Comparison of ENCODE assay signal across 14 cellular contexts in the genomic region with DNA sequence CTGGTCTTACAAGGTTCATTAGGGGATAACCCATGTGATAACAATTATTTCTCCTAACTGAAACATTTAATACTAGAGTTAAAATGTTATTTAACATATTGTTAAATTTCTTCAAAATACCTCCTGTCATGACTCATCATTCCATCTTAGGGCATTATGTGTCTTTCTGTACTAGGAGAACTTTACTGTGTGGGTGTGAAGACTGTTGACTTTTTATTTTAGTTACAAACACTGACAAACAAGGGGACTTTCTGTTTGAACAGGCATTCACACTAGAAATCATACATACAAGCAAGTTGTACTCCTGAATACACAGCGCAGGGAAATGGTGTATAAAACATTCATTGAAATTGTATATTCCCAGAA.
DNase-seq lines count a peak whose midpoint lies in the region; ATAC-seq and TF ChIP-seq lines count a peak whose summit lies in the region.
"Had no signal": no experiment of that assay in that cellular context is flagged by ENCODE, and none has a peak within 500 bp of the region (broad histone marks: within the 10 kb centered on the region; RNA-seq: fewer than 3 reads in every experiment).

No MANE protein-coding gene starts in this region.

- H3K9me2 ChIP-seq in Karpas-422 (replicated peaks; ENCODE audit: insufficient read depth, low read length): no peaks in the 10 kb centered on the region

- ATAC-seq in GM19351 (IDR thresholded peaks at IDR 0.05; ENCODE audit: unreplicated experiment): peak; percentile 67
- ATAC-seq in HG02938 (IDR thresholded peaks at IDR 0.05; ENCODE audit: unreplicated experiment): peak; percentile 40
- no peak for ATAC-seq in T-helper 17 cell

- H3K27me3 ChIP-seq in Caco-2 (replicated peaks; ENCODE audit: control insufficient read depth, insufficient read depth, low read length) (no peaks in the 10 kb centered on the region), Karpas-422 (ENCODE audit: low read length) (no peaks in the 10 kb centered on the region)
- H3K27me3 ChIP-seq: BE2C had no signal

- no peak overlapping the region for H3K4me2 ChIP-seq in Karpas-422 (ENCODE audit: low read depth, low read length, poor library complexity, severe bottlenecking)
- H3K4me2 ChIP-seq: smooth muscle cell had no signal

- no TSS peak for BruUV-seq in Caco-2 (replicated peaks; lab: Mats Ljungman, UMichigan)

- no peak overlapping the region for H3K4me3 ChIP-seq in Caco-2 (ENCODE audit: low read depth, low read length)
- H3K4me3 ChIP-seq in astrocyte of the spinal cord (ENCODE audit: low read depth, low read length): no peak overlapping the region
- H3K4me3 ChIP-seq in Karpas-422 (ENCODE audit: low read length): no peak overlapping the region
- H3K4me3 ChIP-seq: smooth muscle cell had no signal

- in situ Hi-C loops in astrocyte of the spinal cord (cut with HindIII; ENCODE audit: low sequenced_read_pairs): no loop called here

- no peak overlapping the region for H2AFZ ChIP-seq in Karpas-422 (ENCODE audit: low read length)

- H3K9ac ChIP-seq in Karpas-422 (ENCODE audit: low read length): no peak overlapping the region

- H3K27ac Mint-ChIP-seq in Caco-2 (ENCODE audit: unreplicated experiment) (peak overlapping the region; percentile 29), T-helper 17 cell (no peak overlapping the region)

- H3K9me3 ChIP-seq in Caco-2: no peaks in the 10 kb centered on the region
- H3K9me3 ChIP-seq in T-helper 17 cell (ENCODE audit: control insufficient read depth, low read length, poor library complexity, severe bottlenecking): no peaks in the 10 kb centered on the region
- no peaks in the 10 kb centered on the region for H3K9me3 ChIP-seq in Karpas-422 (ENCODE audit: low read length)
- H3K9me3 ChIP-seq: BE2C had no signal

- H3K4me1 ChIP-seq in Caco-2: peaks cover 13% of the 10 kb centered on the region
- H3K4me1 ChIP-seq in Karpas-422 (ENCODE audit: low read length): no peaks in the 10 kb centered on the region
- H3K4me1 ChIP-seq: BE2C had no signal

- DNase-seq in Caco-2 (no peak), astrocyte of the spinal cord (ENCODE audit: low read depth, low spot score) (peak; percentile 13), T-helper 17 cell (no peak), head of caudate nucleus (no peak), Karpas-422 (no peak)
- DNase-seq in activated CD4-positive, CD25-positive, alpha-beta regulatory T cell (lab: John Stamatoyannopoulos, UW): no peak
- DNase-seq: activated T-cell treated with anti-CD3 and anti-CD28 coated beads for 4 hours, BE2C, naive B cell, NCI-H2029 treated with DMSO at 0.1 percent for 48 hours had no signal

- H3K36me3 Mint-ChIP-seq in Caco-2 (ENCODE audit: insufficient read depth, unreplicated experiment): peaks cover 5% of the 10 kb centered on the region
- H3K36me3 Mint-ChIP-seq in T-helper 17 cell (ENCODE audit: low read depth): peaks cover 2% of the 10 kb centered on the region

- TF ChIP-seq CTCF in Caco-2 (IDR thresholded peaks at IDR 0.05; ENCODE audit: insufficient read depth in 1 of 2, low read depth in 1 of 2, low read length in 1 of 2, severe bottlenecking in 1 of 2, unreplicated experiment in 1 of 2) (no peak), astrocyte of the spinal cord (IDR thresholded peaks at IDR 0.05; ENCODE audit: low read depth, low read length) (no peak)

- no peaks in the 10 kb centered on the region for H3K79me2 ChIP-seq in Karpas-422 (ENCODE audit: low read length)

- peaks cover 46% of the 10 kb centered on the region for H4K20me1 ChIP-seq in Karpas-422 (ENCODE audit: insufficient read depth, low read depth, low read length)

- CTCF ChIA-PET in Caco-2 (lab: Charles Lee): no interaction called here

- H3K9me3 Mint-ChIP-seq in Caco-2 (ENCODE audit: unreplicated experiment): no peaks in the 10 kb centered on the region
- H3K9me3 Mint-ChIP-seq: IgD-negative memory B cell, naive B cell had no signal

- H3K4me1 Mint-ChIP-seq in Caco-2 (ENCODE audit: low read depth, unreplicated experiment) (no peaks in the 10 kb centered on the region), T-helper 17 cell (peaks cover 4% of the 10 kb centered on the region)

- H3K27me3 Mint-ChIP-seq in Caco-2 (ENCODE audit: insufficient read depth, unreplicated experiment) (no peaks in the 10 kb centered on the region), T-helper 17 cell (no peaks in the 10 kb centered on the region)
- H3K27me3 Mint-ChIP-seq: IgD-negative memory B cell, naive B cell had no signal

- POLR2A ChIA-PET in Caco-2 (lab: Charles Lee): no interaction called here

- H3K4me3 Mint-ChIP-seq in Caco-2 (ENCODE audit: unreplicated experiment): no peak overlapping the region
- no peak overlapping the region for H3K4me3 Mint-ChIP-seq in T-helper 17 cell

- H3K36me3 ChIP-seq in Caco-2 (ENCODE audit: control insufficient read depth, insufficient read depth, low read length) (no peaks in the 10 kb centered on the region), Karpas-422 (ENCODE audit: insufficient read depth, low read length) (no peaks in the 10 kb centered on the region)
- H3K36me3 ChIP-seq: BE2C had no signal

- no peak overlapping the region for H3K27ac ChIP-seq in Karpas-422 (ENCODE audit: low read length)

- intact Hi-C loops in Caco-2 (cut with micrococcal nuclease; ENCODE audit: unreplicated experiment) (no loop called here), head of caudate nucleus (cut with DNase I) (no loop called here)
